1 cellular context compared by ENCODE assay signal in the genomic region with DNA sequence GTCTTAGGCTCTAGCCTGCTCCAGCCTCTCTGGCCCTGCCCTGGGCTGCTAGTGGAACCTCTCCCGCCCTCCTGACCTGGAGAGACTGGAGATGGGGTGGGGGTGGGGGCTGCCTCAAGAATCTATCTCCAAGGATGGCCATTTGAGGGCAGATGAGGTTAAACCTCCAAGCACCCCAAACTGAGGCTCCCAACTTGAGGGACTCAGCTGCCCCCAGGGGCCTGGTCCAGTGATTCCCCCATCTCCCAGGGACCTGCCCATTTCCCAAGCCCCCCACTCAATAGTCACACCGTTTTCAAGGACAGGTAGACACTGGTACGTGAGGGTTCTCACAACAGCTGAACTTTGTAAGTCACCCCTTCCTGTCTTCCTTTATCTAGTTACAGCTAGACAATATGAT.
TF ChIP-seq lines count a peak whose summit lies in the region.

No MANE protein-coding gene starts in this region.

TF ChIP-seq in HepG2, 621 proteins besides CTCF, POLR2A, EP300 and RAD21 (continued from another document):
- TF ChIP-seq, protein P1, sequence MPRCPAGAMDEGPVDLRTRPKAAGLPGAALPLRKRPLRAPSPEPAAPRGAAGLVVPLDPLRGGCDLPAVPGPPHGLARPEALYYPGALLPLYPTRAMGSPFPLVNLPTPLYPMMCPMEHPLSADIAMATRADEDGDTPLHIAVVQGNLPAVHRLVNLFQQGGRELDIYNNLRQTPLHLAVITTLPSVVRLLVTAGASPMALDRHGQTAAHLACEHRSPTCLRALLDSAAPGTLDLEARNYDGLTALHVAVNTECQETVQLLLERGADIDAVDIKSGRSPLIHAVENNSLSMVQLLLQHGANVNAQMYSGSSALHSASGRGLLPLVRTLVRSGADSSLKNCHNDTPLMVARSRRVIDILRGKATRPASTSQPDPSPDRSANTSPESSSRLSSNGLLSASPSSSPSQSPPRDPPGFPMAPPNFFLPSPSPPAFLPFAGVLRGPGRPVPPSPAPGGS (CRISPR knock-in tag; IDR thresholded peaks at IDR 0.05), result no peak
- TF ChIP-seq ZNF709 (CRISPR knock-in tag; IDR thresholded peaks at IDR 0.05) (peak; percentile 53; the same call in 1 of the 2 replicates), ZNF644 (CRISPR knock-in tag; IDR thresholded peaks at IDR 0.05; ENCODE audit: low read depth) (no peak), CENPX (CRISPR knock-in tag; IDR thresholded peaks at IDR 0.05) (no peak), CAMTA2 (CRISPR knock-in tag; IDR thresholded peaks at IDR 0.05; ENCODE audit: borderline replicate concordance) (0 out of 2 replicates have a peak, but pooled peaks have one; percentile 22), NFATC3 (CRISPR knock-in tag; IDR thresholded peaks at IDR 0.05) (no peak), FOXJ3 (CRISPR knock-in tag; IDR thresholded peaks at IDR 0.05; ENCODE audit: borderline replicate concordance) (no peak), ZNF670 (CRISPR knock-in tag; IDR thresholded peaks at IDR 0.05; ENCODE audit: borderline replicate concordance) (no peak), ZNF678 (CRISPR knock-in tag; IDR thresholded peaks at IDR 0.05) (0 out of 2 replicates have a peak, but pooled peaks have one; percentile 26), ATF7 (IDR thresholded peaks at IDR 0.05) (no peak), ATF7 (CRISPR knock-in tag; IDR thresholded peaks at IDR 0.05) (no peak), ARHGAP35 (CRISPR knock-in tag; IDR thresholded peaks at IDR 0.05; ENCODE audit: borderline replicate concordance) (0 out of 2 replicates have a peak, but pooled peaks have one; percentile 8), SMARCC2 (IDR thresholded peaks at IDR 0.05) (no peak)
- TF ChIP-seq, protein P2, sequence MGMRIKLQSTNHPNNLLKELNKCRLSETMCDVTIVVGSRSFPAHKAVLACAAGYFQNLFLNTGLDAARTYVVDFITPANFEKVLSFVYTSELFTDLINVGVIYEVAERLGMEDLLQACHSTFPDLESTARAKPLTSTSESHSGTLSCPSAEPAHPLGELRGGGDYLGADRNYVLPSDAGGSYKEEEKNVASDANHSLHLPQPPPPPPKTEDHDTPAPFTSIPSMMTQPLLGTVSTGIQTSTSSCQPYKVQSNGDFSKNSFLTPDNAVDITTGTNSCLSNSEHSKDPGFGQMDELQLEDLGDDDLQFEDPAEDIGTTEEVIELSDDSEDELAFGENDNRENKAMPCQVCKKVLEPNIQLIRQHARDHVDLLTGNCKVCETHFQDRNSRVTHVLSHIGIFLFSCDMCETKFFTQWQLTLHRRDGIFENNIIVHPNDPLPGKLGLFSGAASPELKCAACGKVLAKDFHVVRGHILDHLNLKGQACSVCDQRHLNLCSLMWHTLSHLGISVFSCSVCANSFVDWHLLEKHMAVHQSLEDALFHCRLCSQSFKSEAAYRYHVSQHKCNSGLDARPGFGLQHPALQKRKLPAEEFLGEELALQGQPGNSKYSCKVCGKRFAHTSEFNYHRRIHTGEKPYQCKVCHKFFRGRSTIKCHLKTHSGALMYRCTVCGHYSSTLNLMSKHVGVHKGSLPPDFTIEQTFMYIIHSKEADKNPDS (CRISPR knock-in tag; IDR thresholded peaks at IDR 0.05), result no peak
